Comparison of ENCODE assay signal across 8 cellular contexts in the genomic region with DNA sequence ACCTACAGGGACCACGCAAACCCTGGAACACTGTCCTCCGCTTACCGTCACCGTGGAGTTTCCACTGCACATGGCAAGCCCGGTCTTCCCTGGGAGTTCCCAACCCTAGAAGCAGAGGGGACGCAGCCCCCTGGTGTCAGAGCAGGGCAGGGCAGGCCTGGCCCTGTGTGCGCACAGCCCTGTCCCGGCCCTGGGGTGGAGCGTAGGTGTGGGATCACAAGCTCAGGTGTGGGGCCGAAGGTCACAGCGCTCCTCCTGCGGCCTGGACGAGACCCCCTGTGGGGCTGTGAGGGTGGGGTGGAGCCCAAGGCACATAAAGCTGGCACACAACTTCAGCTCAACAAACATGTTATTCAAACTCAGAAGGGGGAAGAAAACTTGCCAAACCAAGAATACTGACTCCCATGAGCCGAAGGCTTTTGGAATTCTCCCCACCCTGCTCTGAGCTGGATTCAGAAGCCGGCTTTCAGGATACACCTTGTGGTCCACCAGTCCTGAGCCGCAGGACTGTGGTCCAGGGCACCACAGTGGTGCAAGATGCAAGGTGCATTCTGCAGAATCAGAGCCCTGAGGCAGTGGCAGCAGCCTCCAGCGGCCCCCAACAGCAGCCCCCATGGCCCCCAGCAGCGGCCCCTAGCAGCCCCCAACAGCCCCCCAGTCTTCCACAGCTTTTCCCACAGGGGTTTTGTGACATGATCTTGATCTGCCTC.
DNase-seq lines count a peak whose midpoint lies in the region; TF ChIP-seq lines count a peak whose summit lies in the region.

No MANE protein-coding gene starts in this region.

- H3K4me3 ChIP-seq in HEK293 (ENCODE audit: low read depth, low read length) (no peak overlapping the region), foreskin fibroblast (ENCODE audit: low read depth in 1 of 2, low read length in 2 of 2) (no peak overlapping the region), retinal pigment epithelial cell (ENCODE audit: low read length) (no peak overlapping the region)

- CTCF ChIA-PET in HEK293 (lab: Yijun Ruan, JAX): interaction anchor here (0.6 to 7.3 kb wide), 23 partner anchors 9 to 493 kb away, joined by 3 to 137 read pairs (median 5); a partner anchor contains a TSS

- no peaks in the 10 kb centered on the region for H3K27me3 Mint-ChIP-seq in T-helper 2 cell treated with Interferon-gamma antibody and Interleukin-4, amounts not matched to agents 5 μg/mL and 100 μg/mL, for 36 hours (ENCODE audit: low read depth)

- no peaks in the 10 kb centered on the region for H3K4me1 ChIP-seq in HEK293 (ENCODE audit: control insufficient read depth, insufficient read depth, low read length)

- H3K9me3 ChIP-seq in HEK293 (ENCODE audit: control insufficient read depth, insufficient read depth, low read depth, low read length): no peaks in the 10 kb centered on the region

- no peaks in the 10 kb centered on the region for H3K9me3 Mint-ChIP-seq in T-helper 2 cell treated with Interferon-gamma antibody and Interleukin-4, amounts not matched to agents 5 μg/mL and 100 μg/mL, for 36 hours

- no peak overlapping the region for H3K27ac ChIP-seq in HEK293 (ENCODE audit: extremely low read depth, low read depth, low read length)

- TF ChIP-seq CTCF in HEK293 (tag by site-specific recombination; IDR thresholded peaks at IDR 0.05): peak; percentile 89
- TF ChIP-seq CTCF in foreskin fibroblast (IDR thresholded peaks at IDR 0.05; ENCODE audit: low read depth, low read length): peak; percentile 65
- peak; percentile 88 for TF ChIP-seq CTCF in retinal pigment epithelial cell (conservative IDR thresholded peaks at IDR 0.05; ENCODE audit: low read depth, low read length)

- H3K27ac Mint-ChIP-seq in T-helper 2 cell treated with Interferon-gamma antibody and Interleukin-4, amounts not matched to agents 5 μg/mL and 100 μg/mL, for 36 hours: no peak overlapping the region

- H3K4me3 Mint-ChIP-seq in T-helper 2 cell treated with Interferon-gamma antibody and Interleukin-4, amounts not matched to agents 5 μg/mL and 100 μg/mL, for 36 hours: no peak overlapping the region

- H3K36me3 ChIP-seq in HEK293 (ENCODE audit: control insufficient read depth in 2 of 2, insufficient read depth in 1 of 2, low read length in 2 of 2): peaks cover 0 to 47% of the 10 kb centered on the region in 2 experiments; a peak in 2 of 3 replicates

- peaks cover 4% of the 10 kb centered on the region for H3K4me1 Mint-ChIP-seq in T-helper 2 cell treated with Interferon-gamma antibody and Interleukin-4, amounts not matched to agents 5 μg/mL and 100 μg/mL, for 36 hours (ENCODE audit: low read depth)

- H3K36me3 Mint-ChIP-seq in T-helper 2 cell treated with Interferon-gamma antibody and Interleukin-4, amounts not matched to agents 5 μg/mL and 100 μg/mL, for 36 hours (ENCODE audit: low read depth): peaks cover 26% of the 10 kb centered on the region

- DNase-seq in NCI-H2196 (lab: John Stamatoyannopoulos, UW; ENCODE audit: unreplicated experiment) (peak; percentile 45), NCI-H2196 treated with DMSO at 0.1 percent for 48 hours (lab: John Stamatoyannopoulos, UW; ENCODE audit: unreplicated experiment) (no peak), NCI-H2171 treated with DMSO at 0.1 percent for 48 hours (lab: John Stamatoyannopoulos, UW) (peak; percentile 58), activated T-cell treated with anti-CD3 and anti-CD28 coated beads for 4 hours (peak; percentile 46), foreskin fibroblast (peak in 1 of 2 donors; percentile 80), retinal pigment epithelial cell (ENCODE audit: low read depth) (no peak)
- DNase-seq in T-helper 2 cell treated with Interferon-gamma antibody and Interleukin-4, amounts not matched to agents 5 μg/mL and 100 μg/mL, for 36 hours (ENCODE audit: low spot score): no peak

- POLR2A ChIA-PET in HEK293 (lab: Yijun Ruan, JAX): interaction anchor here (0.6 to 0.8 kb wide), 2 partner anchors 12 to 114 kb away, joined by 3 read pairs; a partner anchor contains a TSS

TF ChIP-seq in HEK293, 187 proteins besides CTCF, POLR2A, EP300 and RAD21:
- peak; percentile 51 for TF ChIP-seq GLIS1 (tag by site-specific recombination; IDR thresholded peaks at IDR 0.05)
- peak; percentile 74 for TF ChIP-seq IKZF3 (tag by site-specific recombination; IDR thresholded peaks at IDR 0.05)
- 0 out of 2 replicates have a peak, but pooled peaks have one; percentile 39 for TF ChIP-seq ZNF2 (tag by site-specific recombination; IDR thresholded peaks at IDR 0.05)
- TF ChIP-seq, protein P1, sequence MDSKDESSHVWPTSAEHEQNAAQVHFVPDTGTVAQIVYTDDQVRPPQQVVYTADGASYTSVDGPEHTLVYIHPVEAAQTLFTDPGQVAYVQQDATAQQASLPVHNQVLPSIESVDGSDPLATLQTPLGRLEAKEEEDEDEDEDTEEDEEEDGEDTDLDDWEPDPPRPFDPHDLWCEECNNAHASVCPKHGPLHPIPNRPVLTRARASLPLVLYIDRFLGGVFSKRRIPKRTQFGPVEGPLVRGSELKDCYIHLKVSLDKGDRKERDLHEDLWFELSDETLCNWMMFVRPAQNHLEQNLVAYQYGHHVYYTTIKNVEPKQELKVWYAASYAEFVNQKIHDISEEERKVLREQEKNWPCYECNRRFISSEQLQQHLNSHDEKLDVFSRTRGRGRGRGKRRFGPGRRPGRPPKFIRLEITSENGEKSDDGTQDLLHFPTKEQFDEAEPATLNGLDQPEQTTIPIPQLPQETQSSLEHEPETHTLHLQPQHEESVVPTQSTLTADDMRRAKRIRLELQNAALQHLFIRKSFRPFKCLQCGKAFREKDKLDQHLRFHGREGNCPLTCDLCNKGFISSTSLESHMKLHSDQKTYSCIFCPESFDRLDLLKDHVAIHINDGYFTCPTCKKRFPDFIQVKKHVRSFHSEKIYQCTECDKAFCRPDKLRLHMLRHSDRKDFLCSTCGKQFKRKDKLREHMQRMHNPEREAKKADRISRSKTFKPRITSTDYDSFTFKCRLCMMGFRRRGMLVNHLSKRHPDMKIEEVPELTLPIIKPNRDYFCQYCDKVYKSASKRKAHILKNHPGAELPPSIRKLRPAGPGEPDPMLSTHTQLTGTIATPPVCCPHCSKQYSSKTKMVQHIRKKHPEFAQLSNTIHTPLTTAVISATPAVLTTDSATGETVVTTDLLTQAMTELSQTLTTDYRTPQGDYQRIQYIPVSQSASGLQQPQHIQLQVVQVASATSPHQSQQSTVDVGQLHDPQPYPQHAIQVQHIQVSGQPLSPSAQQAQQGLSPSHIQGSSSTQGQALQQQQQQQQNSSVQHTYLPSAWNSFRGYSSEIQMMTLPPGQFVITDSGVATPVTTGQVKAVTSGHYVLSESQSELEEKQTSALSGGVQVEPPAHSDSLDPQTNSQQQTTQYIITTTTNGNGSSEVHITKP (tag by site-specific recombination; IDR thresholded peaks at IDR 0.05): peak; percentile 46; the same call in 1 of the 2 replicates
- no peak for TF ChIP-seq ZNF404 (tag by site-specific recombination; IDR thresholded peaks at IDR 0.05)
- peak; percentile 83 for TF ChIP-seq ZNF600 (tag by site-specific recombination; IDR thresholded peaks at IDR 0.05)
- peak; percentile 40 for TF ChIP-seq ZNF654 (tag by site-specific recombination; IDR thresholded peaks at IDR 0.05; ENCODE audit: low read depth)
- TF ChIP-seq ZBTB48 (tag by site-specific recombination; IDR thresholded peaks at IDR 0.05): no peak
- TF ChIP-seq ZNF121 (tag by site-specific recombination; IDR thresholded peaks at IDR 0.05): peak; percentile 96
- peak; percentile 37 for TF ChIP-seq ZFHX2 (tag by site-specific recombination; conservative IDR thresholded peaks at IDR 0.05)
- 0 out of 2 replicates have a peak, but pooled peaks have one; percentile 22 for TF ChIP-seq GLIS2 (tag by site-specific recombination; IDR thresholded peaks at IDR 0.05)
- TF ChIP-seq ZNF114 (tag by site-specific recombination; IDR thresholded peaks at IDR 0.05): no peak
- 0 out of 2 replicates have a peak, but pooled peaks have one; percentile 36 for TF ChIP-seq ZNF10 (tag by site-specific recombination; IDR thresholded peaks at IDR 0.05)

Comparison
In these comparisons a context has a peak if more than half of its experiments do, and no peak if none do; other contexts are left out.
1. DNase-seq: peak in NCI-H2196 (single experiment), NCI-H2171 treated with DMSO at 0.1 percent for 48 hours (single experiment) and activated T-cell treated with anti-CD3 and anti-CD28 coated beads for 4 hours (single experiment); none in NCI-H2196 treated with DMSO at 0.1 percent for 48 hours (single experiment), retinal pigment epithelial cell (single experiment) and T-helper 2 cell treated with Interferon-gamma antibody and Interleukin-4, amounts not matched to agents 5 μg/mL and 100 μg/mL, for 36 hours (single experiment).
2. Peak in every context shown above with its lines, with median percentiles within 50 percentile points of each other: CTCF ChIP-seq.